Comparison of ENCODE assay signal across 8 cellular contexts in the genomic region with DNA sequence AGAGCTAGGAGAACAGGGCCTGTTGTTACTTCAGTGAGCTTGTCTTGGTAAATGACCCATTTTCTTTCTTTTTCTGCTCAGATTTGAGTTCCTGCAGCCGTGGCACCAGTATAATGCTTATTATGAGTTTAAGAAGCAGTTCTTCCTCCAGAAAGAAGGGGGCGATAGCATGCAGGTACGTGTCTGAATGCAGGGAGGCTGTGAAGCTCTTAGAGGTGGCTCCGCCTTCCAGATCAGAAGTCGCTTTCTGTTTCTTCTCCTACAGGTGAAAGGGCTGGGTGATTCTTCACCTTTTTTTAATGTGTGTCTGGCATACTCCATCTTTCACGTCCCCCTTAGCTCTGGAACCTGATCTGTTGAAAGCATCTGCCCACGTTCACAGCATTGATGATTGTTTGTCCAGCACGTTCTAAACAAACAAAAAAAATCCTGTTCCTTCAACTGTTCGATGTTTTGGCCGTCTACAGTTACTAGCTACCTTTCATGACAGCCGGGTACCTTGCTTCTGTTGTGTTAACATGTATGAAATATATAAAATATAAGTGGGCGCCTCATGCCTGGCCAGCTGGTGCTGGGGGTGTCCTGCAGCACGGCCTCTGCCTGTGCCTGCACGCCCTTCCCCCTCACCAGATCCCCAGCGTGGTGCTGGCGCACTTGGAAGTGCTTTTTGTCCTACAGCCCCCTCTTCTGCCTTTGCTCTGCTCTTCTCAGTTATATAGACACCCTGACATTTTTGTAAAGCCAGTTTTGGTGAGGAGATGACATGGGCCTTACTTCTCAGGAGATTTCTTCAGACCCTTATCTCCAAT. TPM values are rescaled to one million over a fixed set of nuclear protein-coding genes. Genes with fewer than 3 reads are reported as not detected.
DNase-seq lines count a peak whose midpoint lies in the region; ATAC-seq and TF ChIP-seq lines count a peak whose summit lies in the region.

No MANE protein-coding gene starts in this region.

- H3K9ac ChIP-seq in colonic mucosa (ENCODE audit: low read depth in 2 of 2, low read length in 2 of 2): no peak overlapping the region

- H3K36me3 Mint-ChIP-seq in activated T-helper 17 cell treated with anti-CD3 and anti-CD28 coated beads, Interleukin-2, amount 50 U/mL, for 72 hours (ENCODE audit: low read depth): peaks cover 99% of the 10 kb centered on the region
- H3K36me3 Mint-ChIP-seq in memory B cell: peaks cover 33% of the 10 kb centered on the region

- peak overlapping the region; percentile 83 for H3K27ac Mint-ChIP-seq in activated T-helper 17 cell treated with anti-CD3 and anti-CD28 coated beads, Interleukin-2, amount 50 U/mL, for 72 hours
- no peak overlapping the region for H3K27ac Mint-ChIP-seq in memory B cell

- peaks cover 33% of the 10 kb centered on the region for H3K36me3 ChIP-seq in colonic mucosa

- H3K4me3 Mint-ChIP-seq in activated T-helper 17 cell treated with anti-CD3 and anti-CD28 coated beads, Interleukin-2, amount 50 U/mL, for 72 hours: no peak overlapping the region
- H3K4me3 Mint-ChIP-seq in memory B cell: no peak overlapping the region

- no peaks in the 10 kb centered on the region for H3K4me1 Mint-ChIP-seq in activated T-helper 17 cell treated with anti-CD3 and anti-CD28 coated beads, Interleukin-2, amount 50 U/mL, for 72 hours
- peaks cover 4% of the 10 kb centered on the region for H3K4me1 Mint-ChIP-seq in memory B cell

- no peaks in the 10 kb centered on the region for H3K4me1 ChIP-seq in colonic mucosa

- intact Hi-C loops in colonic mucosa (cut with DNase I): no loop called here

- peak; percentile 78 for ATAC-seq in activated T-helper 17 cell treated with anti-CD3 and anti-CD28 coated beads, Interleukin-2, amount 50 U/mL, for 72 hours (replicated peaks)
- ATAC-seq in memory B cell (ENCODE audit: low read depth) (peak; percentile 98), HG03442 (IDR thresholded peaks at IDR 0.05; ENCODE audit: unreplicated experiment) (no peak), GM19351 (IDR thresholded peaks at IDR 0.05; ENCODE audit: unreplicated experiment) (no peak)

- no peaks in the 10 kb centered on the region for H3K9me3 ChIP-seq in colonic mucosa

- H3K9me3 Mint-ChIP-seq in activated T-helper 17 cell treated with anti-CD3 and anti-CD28 coated beads, Interleukin-2, amount 50 U/mL, for 72 hours: no peaks in the 10 kb centered on the region
- H3K9me3 Mint-ChIP-seq in memory B cell: no peaks in the 10 kb centered on the region

- H3K4me3 ChIP-seq in AG10803 (ENCODE audit: low read length): no peak overlapping the region
- no peak overlapping the region for H3K4me3 ChIP-seq in GM12865 (ENCODE audit: low read depth, low read length)
- H3K4me3 ChIP-seq in colonic mucosa: no peak overlapping the region

- H3K27ac ChIP-seq in colonic mucosa: no peak overlapping the region

- TF ChIP-seq CTCF in AG10803 (conservative IDR thresholded peaks at IDR 0.05; ENCODE audit: low read length) (peak; percentile 42), GM12865 (IDR thresholded peaks at IDR 0.05; ENCODE audit: insufficient read depth, low read depth, low read length, missing control alignments) (peak; percentile 30), colonic mucosa (IDR thresholded peaks at IDR 0.05) (no peak)

- peak; percentile 26 for DNase-seq in AG10803 (ENCODE audit: low read depth)
- peak; percentile 59 for DNase-seq in GM12865 (ENCODE audit: low read depth)
- DNase-seq in NCI-H2029 treated with DMSO at 0.1 percent for 48 hours (lab: John Stamatoyannopoulos, UW): peak; percentile 23
- peak in 1 of 2 donors; percentile 39 for DNase-seq in memory B cell (ENCODE audit: low spot score in 2 of 2)
- no peak for DNase-seq in colonic mucosa

- H3K27me3 Mint-ChIP-seq in activated T-helper 17 cell treated with anti-CD3 and anti-CD28 coated beads, Interleukin-2, amount 50 U/mL, for 72 hours: no peaks in the 10 kb centered on the region
- H3K27me3 Mint-ChIP-seq in memory B cell: no peaks in the 10 kb centered on the region

- H3K27me3 ChIP-seq in colonic mucosa: no peaks in the 10 kb centered on the region

RNA-seq across cellular contexts. Expression of gene SFSWAP, which starts 44.6 kb away (rescaled TPM):
- total RNA-seq in activated T-helper 17 cell treated with anti-CD3 and anti-CD28 coated beads, Interleukin-2, amount 50 U/mL, for 72 hours: 10 to 100 TPM; 44.7 to 55.8 TPM
- total RNA-seq in colonic mucosa: 10 to 100 TPM; 28.2 to 35.6 TPM

Comparison
In these comparisons a context has a peak if more than half of its experiments do, and no peak if none do; other contexts are left out.
1. ATAC-seq: peak in activated T-helper 17 cell treated with anti-CD3 and anti-CD28 coated beads, Interleukin-2, amount 50 U/mL, for 72 hours (single experiment) and memory B cell (single experiment); none in HG03442 (single experiment) and GM19351 (single experiment).